Comparison of ENCODE assay signal across 28 cellular contexts in the genomic region with DNA sequence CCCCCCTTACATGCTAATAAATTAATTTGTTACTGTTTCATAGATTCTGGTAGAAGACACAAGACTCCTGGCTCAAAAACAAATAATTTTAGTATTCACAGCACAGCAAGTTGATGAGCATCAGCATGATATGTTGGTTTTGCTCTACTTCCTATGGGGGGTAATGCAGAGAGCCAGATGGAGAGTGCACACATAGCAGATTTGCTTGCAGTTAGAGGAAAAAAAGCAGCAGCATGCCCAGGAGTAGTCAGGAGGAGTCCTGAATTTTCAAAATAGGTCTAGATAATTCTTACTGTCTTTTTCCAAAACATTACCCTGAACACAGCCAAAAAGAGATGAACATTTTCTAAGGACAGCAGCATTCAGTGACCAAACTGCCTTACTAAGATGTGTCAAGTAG.
"Had no signal": no experiment of that assay in that cellular context is flagged by ENCODE, and none has a peak within 500 bp of the region (broad histone marks: within the 10 kb centered on the region; RNA-seq: fewer than 3 reads in every experiment).

No MANE protein-coding gene starts in this region.

- H3K9me3 ChIP-seq: ascending aorta, body of pancreas had no signal

- H3K4me3 ChIP-seq: ascending aorta, body of pancreas, SK-N-MC had no signal

- H3K4me1 Mint-ChIP-seq: activated B cell treated with CpG ODN at 0.5 μM for 24 hours; activated CD4-positive, alpha-beta T cell treated with anti-CD3 and anti-CD28 coated beads, Interleukin-2, amount 10 ng/mL, durations not matched to agents 24 days and 14 days; activated CD8-positive, alpha-beta memory T cell treated with anti-CD3 and anti-CD28 coated beads, Interleukin-2, amount 10 ng/mL, durations not matched to agents 7 days and 5 days; activated naive CD8-positive, alpha-beta T cell treated with anti-CD3 and anti-CD28 coated beads, Interleukin-2, amount 50 U/mL, for 24 hours; central memory CD8-positive, alpha-beta T cell; T-cell had no signal

- H3K27ac ChIP-seq: ascending aorta, body of pancreas, SK-N-MC had no signal

- H3K9me3 Mint-ChIP-seq: activated B cell treated with CpG ODN at 0.5 μM for 24 hours; activated CD4-positive, alpha-beta T cell treated with anti-CD3 and anti-CD28 coated beads, Interleukin-2, amount 10 ng/mL, durations not matched to agents 24 days and 14 days; activated naive CD4-positive, alpha-beta T cell treated with anti-CD3 and anti-CD28 coated beads, Interleukin-2, amount 50 U/mL, for 72 hours; activated naive CD8-positive, alpha-beta T cell treated with anti-CD3 and anti-CD28 coated beads, Interleukin-2, amount 50 U/mL, for 24 hours; activated T-cell treated with anti-CD3 and anti-CD28 coated beads, Interleukin-2, amount 50 U/mL, for 4 hours; central memory CD8-positive, alpha-beta T cell; T-cell had no signal

- ATAC-seq: activated CD8-positive, alpha-beta memory T cell treated with anti-CD3 and anti-CD28 coated beads, Interleukin-2, amount 10 ng/mL, durations not matched to agents 7 days and 5 days; activated naive CD4-positive, alpha-beta T cell treated with anti-CD3 and anti-CD28 coated beads, Interleukin-2, amount 50 U/mL, for 72 hours; activated naive CD8-positive, alpha-beta T cell treated with anti-CD3 and anti-CD28 coated beads, Interleukin-2, amount 50 U/mL, for 24 hours; activated T-cell treated with anti-CD3 and anti-CD28 coated beads, Interleukin-2, amount 50 U/mL, for 4 hours; body of pancreas; Panc1; Right ventricle myocardium inferior; T-cell had no signal

- H3K27me3 ChIP-seq: ascending aorta, body of pancreas had no signal

- H3K27ac Mint-ChIP-seq: activated B cell treated with CpG ODN at 0.5 μM for 24 hours; activated CD4-positive, alpha-beta T cell treated with anti-CD3 and anti-CD28 coated beads, Interleukin-2, amount 10 ng/mL, durations not matched to agents 24 days and 14 days; activated CD8-positive, alpha-beta memory T cell treated with anti-CD3 and anti-CD28 coated beads, Interleukin-2, amount 10 ng/mL, durations not matched to agents 7 days and 5 days; activated naive CD4-positive, alpha-beta T cell treated with anti-CD3 and anti-CD28 coated beads, Interleukin-2, amount 50 U/mL, for 72 hours; activated naive CD8-positive, alpha-beta T cell treated with anti-CD3 and anti-CD28 coated beads, Interleukin-2, amount 50 U/mL, for 24 hours; T-cell had no signal

- H3K4me3 Mint-ChIP-seq: activated B cell treated with CpG ODN at 0.5 μM for 24 hours; activated CD4-positive, alpha-beta T cell treated with anti-CD3 and anti-CD28 coated beads, Interleukin-2, amount 10 ng/mL, durations not matched to agents 24 days and 14 days; activated CD8-positive, alpha-beta memory T cell treated with anti-CD3 and anti-CD28 coated beads, Interleukin-2, amount 10 ng/mL, durations not matched to agents 7 days and 5 days; activated naive CD8-positive, alpha-beta T cell treated with anti-CD3 and anti-CD28 coated beads, Interleukin-2, amount 50 U/mL, for 24 hours; activated T-cell treated with anti-CD3 and anti-CD28 coated beads, Interleukin-2, amount 50 U/mL, for 4 hours; central memory CD8-positive, alpha-beta T cell; T-cell had no signal

- H3K36me3 Mint-ChIP-seq: activated CD8-positive, alpha-beta memory T cell treated with anti-CD3 and anti-CD28 coated beads, Interleukin-2, amount 10 ng/mL, durations not matched to agents 7 days and 5 days; activated naive CD4-positive, alpha-beta T cell treated with anti-CD3 and anti-CD28 coated beads, Interleukin-2, amount 50 U/mL, for 72 hours; T-cell had no signal

- DNase-seq: activated B cell treated with CpG ODN at 0.5 μM for 24 hours; activated CD4-positive, alpha-beta T cell treated with anti-CD3 and anti-CD28 coated beads for 1 hour; activated CD4-positive, alpha-beta T cell treated with anti-CD3 and anti-CD28 coated beads, Interleukin-2, amount 10 ng/mL, durations not matched to agents 24 days and 14 days; activated CD4-positive, alpha-beta T cell treated with anti-CD3 and anti-CD28 coated beads, Interleukin-2, amount 50 U/mL, for 48 hours; activated CD8-positive, alpha-beta memory T cell treated with anti-CD3 and anti-CD28 coated beads, Interleukin-2, amount 10 ng/mL, durations not matched to agents 7 days and 5 days; activated effector memory CD4-positive, alpha-beta T cell treated with anti-CD3 and anti-CD28 coated beads, Interleukin-2, amount 50 U/mL, for 16 hours; activated naive CD4-positive, alpha-beta T cell treated with Interleukin-2 at 50 U/mL for 16 hours; activated naive CD8-positive, alpha-beta T cell treated with anti-CD3 and anti-CD28 coated beads, Interleukin-2, amount 50 U/mL, for 24 hours; activated T-cell treated with anti-CD3 and anti-CD28 coated beads, Interleukin-2, amount 50 U/mL, for 4 hours; amniotic stem cell; body of pancreas; KBM-7; NCI-H1048; NCI-H146; NCI-H2107; NCI-H2171 treated with DMSO at 0.1 percent for 48 hours; NCI-H226; OCI-M1; RPMI8226; T-cell; T-helper 2 cell; T1000 had no signal

- H3K4me1 ChIP-seq: body of pancreas had no signal

- H3K36me3 ChIP-seq: ascending aorta had no signal
